Comparison of ENCODE assay signal across 32 cellular contexts in the genomic region with DNA sequence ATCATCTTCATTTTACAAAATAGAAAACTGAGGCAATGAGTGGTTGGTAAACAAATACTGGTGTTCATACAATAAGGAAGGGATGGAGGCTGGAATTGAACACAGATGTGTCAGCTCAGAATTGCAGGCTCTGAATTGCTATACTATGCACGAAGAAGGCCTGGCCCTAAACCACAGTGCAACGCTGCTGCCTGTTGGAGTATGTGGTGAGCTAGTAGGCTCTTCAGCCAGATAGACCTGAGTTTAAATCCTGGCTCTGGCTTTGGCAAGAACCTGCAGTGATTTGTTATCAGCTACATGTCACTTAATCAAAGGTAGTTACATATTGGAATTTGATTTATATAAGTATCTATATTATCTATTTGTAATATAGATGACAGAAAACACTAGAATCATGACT.
"Had no signal": no experiment of that assay in that cellular context is flagged by ENCODE, and none has a peak within 500 bp of the region (broad histone marks: within the 10 kb centered on the region; RNA-seq: fewer than 3 reads in every experiment).

No MANE protein-coding gene starts in this region.

- H3K4me3 ChIP-seq: coronary artery, dorsolateral prefrontal cortex, heart right ventricle, left lung, lower lobe of right lung, stomach, suprapubic skin, tibial artery had no signal

- ATAC-seq: activated CD4-positive, CD25-positive, alpha-beta regulatory T cell treated with anti-CD3 and anti-CD28 coated beads, Interleukin-2, amount 50 U/mL, for 24 hours; activated CD8-positive, alpha-beta T cell treated with anti-CD3 and anti-CD28 coated beads for 36 hours; activated T-cell treated with anti-CD3 and anti-CD28 coated beads, Interleukin-2, amount 50 U/mL, for 4 hours; activated T-helper 17 cell treated with anti-CD3 and anti-CD28 coated beads, Interleukin-2, amount 50 U/mL, for 72 hours; esophagus mucosa; heart right ventricle; left lung; lower lobe of right lung; natural killer cell; right cardiac atrium; stimulated activated naive B cell treated with anti-CD40 and anti-IgM and Interleukin-4, amounts not matched to agents 10 μg/mL and 1 μg/mL and 100 μg/mL, for 72 hours had no signal

- FAIRE-seq: astrocyte, endothelial cell of umbilical vein, TTC549 had no signal

- H3K27me3 ChIP-seq: brain microvascular endothelial cell, dorsolateral prefrontal cortex, heart right ventricle, left lung, stomach, suprapubic skin, tibial artery had no signal

- H3K27ac ChIP-seq: brain microvascular endothelial cell, coronary artery, dorsolateral prefrontal cortex, heart right ventricle, left lung, lower lobe of right lung, stomach, suprapubic skin, tibial artery, VCaP had no signal

- DNase-seq: activated CD4-positive, alpha-beta T cell treated with anti-CD3 and anti-CD28 coated beads, Interleukin-2, amount 10 ng/mL, durations not matched to agents 7 days and 5 days; activated CD8-positive, alpha-beta T cell treated with anti-CD3 and anti-CD28 coated beads for 36 hours; activated gamma-delta T cell treated with Interleukin-2 at 50 U/mL for 16 hours; activated naive CD4-positive, alpha-beta T cell treated with anti-CD3 and anti-CD28 coated beads, Interleukin-2, amount 50 U/mL, for 16 hours; activated T-cell treated with anti-CD3 and anti-CD28 coated beads, Interleukin-2, amount 50 U/mL, for 4 hours; amniotic stem cell; brain microvascular endothelial cell; dorsolateral prefrontal cortex; effector memory CD4-positive, alpha-beta T cell; foreskin fibroblast; heart right ventricle; left lung; lower lobe of right lung; mesenchymal stem cell; natural killer cell; posterior cingulate gyrus; right cardiac atrium; stimulated activated CD4-positive, alpha-beta T cell treated with anti-CD3 and anti-CD28 coated beads, Interleukin-15, amount 100 ng/mL, for 24 hours; stimulated activated CD4-positive, alpha-beta T cell treated with anti-CD3 and anti-CD28 coated beads, Interleukin-2, amount 100 ng/mL, for 24 hours; stimulated activated naive B cell treated with anti-CD40 and anti-IgM and Interleukin-4, amounts not matched to agents 10 μg/mL and 1 μg/mL and 100 μg/mL, for 72 hours; stomach; T-helper 9 cell; tibial artery had no signal

- H3K9me3 ChIP-seq: heart right ventricle, left lung, lower lobe of right lung, stomach, suprapubic skin, tibial artery had no signal

- H3K36me3 ChIP-seq: brain microvascular endothelial cell, heart right ventricle, left lung, lower lobe of right lung, stomach, suprapubic skin, tibial artery had no signal

- H3K4me1 ChIP-seq: heart right ventricle, left lung, lower lobe of right lung, stomach, suprapubic skin, tibial artery had no signal
